In the genomic region with DNA sequence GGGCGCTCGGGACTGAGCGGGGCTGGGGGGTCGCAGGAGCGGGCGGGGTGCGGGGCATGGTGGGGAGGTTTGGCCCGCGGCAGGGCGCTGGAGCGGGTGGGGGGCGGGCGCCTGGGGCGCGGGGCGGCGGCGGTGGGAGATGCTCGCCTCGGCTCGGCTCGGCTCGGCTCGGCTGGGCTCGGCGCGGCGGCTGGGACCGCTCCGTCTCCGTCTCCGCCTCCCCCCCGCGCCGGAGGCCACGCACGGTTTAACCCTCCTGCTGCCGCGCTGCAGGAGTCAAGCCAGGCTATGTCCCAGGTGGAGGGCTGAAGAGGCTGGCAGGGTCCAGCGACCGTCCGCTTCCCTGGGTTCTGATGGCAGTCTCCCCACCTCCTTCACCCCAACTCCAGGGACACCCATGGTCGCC, we compare ENCODE assay signal across 9 cellular contexts. TPM values are rescaled to one million over a fixed set of nuclear protein-coding genes. Genes with fewer than 3 reads are reported as not detected.
DNase-seq lines count a peak whose midpoint lies in the region; ATAC-seq, FAIRE-seq and TF ChIP-seq lines count a peak whose summit lies in the region.
"Had no signal": no experiment of that assay in that cellular context is flagged by ENCODE, and none has a peak within 500 bp of the region (broad histone marks: within the 10 kb centered on the region; RNA-seq: fewer than 3 reads in every experiment).

Gene PIANP, minus strand, starts transcription at position 170 of the 406 bp plus-strand sequence. CDS start 2,754 bp downstream, outside the sequence.

- H3K27me3 ChIP-seq in bronchial epithelial cell (ENCODE audit: control insufficient read depth, insufficient read depth, low read length), result peaks cover 24% of the 10 kb centered on the region

- H3K4me3 ChIP-seq in WI38 (ENCODE audit: low read depth, low read length), result peak within 1 kb of the TSS; percentile 63
- H3K4me3 ChIP-seq in bronchial epithelial cell (ENCODE audit: low read depth, low read length), result peak within 1 kb of the TSS; percentile 23

- ATAC-seq in left colon, result peak; percentile 74

- H3K36me3 ChIP-seq in bronchial epithelial cell (ENCODE audit: control insufficient read depth, insufficient read depth, low read length), result no peaks in the 10 kb centered on the region

- intact Hi-C loops in left colon (cut with DNase I, micrococcal nuclease), result no loop called here

- H3K9me3 Mint-ChIP-seq in HFFc6, result no peaks in the 10 kb centered on the region

- in situ Hi-C loops in KBM-7 (cut with MboI; ENCODE audit: low pct_unique_long_range_greater_than_20kb, low sequenced_read_pairs), result no loop called here

- FAIRE-seq in bronchial epithelial cell (lab: Jason Lieb, UNC), result no peak

- no peak for DNase-seq in HFFc6
- no peak for DNase-seq in bronchial epithelial cell (ENCODE audit: low read depth)
- DNase-seq in left colon, result peak in 1 of 2 donors; percentile 53
- DNase-seq in stimulated activated CD4-positive, alpha-beta T cell treated with anti-CD3 and anti-CD28 coated beads, Interleukin-4, amount 100 ng/mL, for 24 hours, result peak; percentile 47
- no peak for DNase-seq in NCI-H524 treated with DMSO at 0.1 percent for 48 hours (lab: John Stamatoyannopoulos, UW)
- DNase-seq in KBM-7, result no peak
- no peak for DNase-seq in NOMO-1 treated with dmso at 0.1 percent for 144 hours (lab: John Stamatoyannopoulos, UW; ENCODE audit: unreplicated experiment)

- peak within 1 kb of the TSS; percentile 85 for H3K4me3 Mint-ChIP-seq in HFFc6

- no peaks in the 10 kb centered on the region for H3K36me3 Mint-ChIP-seq in HFFc6 (ENCODE audit: low read depth)

- peaks cover 39% of the 10 kb centered on the region for H3K27me3 Mint-ChIP-seq in HFFc6 (ENCODE audit: insufficient read depth)

- H3K27ac Mint-ChIP-seq in HFFc6, result peak within 1 kb of the TSS; percentile 26; the same call in 1 of the 2 replicates

- peaks cover 33% of the 10 kb centered on the region for H3K4me1 Mint-ChIP-seq in HFFc6 (ENCODE audit: low read depth)

- TF ChIP-seq CTCF in HFFc6 (IDR thresholded peaks at IDR 0.05) (no peak), WI38 (IDR thresholded peaks at IDR 0.05; ENCODE audit: low read depth, low read length) (no peak), bronchial epithelial cell (IDR thresholded peaks at IDR 0.05; ENCODE audit: insufficient read depth, low read length, severe bottlenecking) (no peak)

RNA-seq across cellular contexts. Expression of gene PIANP, which starts in this region (rescaled TPM):
- 1 to 10 TPM; 2.6 to 4.6 (median 3.8) TPM for total RNA-seq in HFFc6 (2021; fragmentation: NEBNext Ultra II Directional; extraction: Animal tissue kit (Norgen Biotek cat#: 25700))
- not detected in 2 replicates for total RNA-seq in bronchial epithelial cell
- total RNA-seq in left colon, result under 1 TPM; 0.52 to 0.67 TPM
- total RNA-seq: SK-MEL-5 had no signal

Comparison
In these comparisons a context has a peak if more than half of its experiments do, and no peak if none do; other contexts are left out.
1. Peak in ATAC-seq in left colon; RNA of the gene not detected or under 1 TPM.